ENCODE assay signal across 8 cellular contexts in the genomic region with DNA sequence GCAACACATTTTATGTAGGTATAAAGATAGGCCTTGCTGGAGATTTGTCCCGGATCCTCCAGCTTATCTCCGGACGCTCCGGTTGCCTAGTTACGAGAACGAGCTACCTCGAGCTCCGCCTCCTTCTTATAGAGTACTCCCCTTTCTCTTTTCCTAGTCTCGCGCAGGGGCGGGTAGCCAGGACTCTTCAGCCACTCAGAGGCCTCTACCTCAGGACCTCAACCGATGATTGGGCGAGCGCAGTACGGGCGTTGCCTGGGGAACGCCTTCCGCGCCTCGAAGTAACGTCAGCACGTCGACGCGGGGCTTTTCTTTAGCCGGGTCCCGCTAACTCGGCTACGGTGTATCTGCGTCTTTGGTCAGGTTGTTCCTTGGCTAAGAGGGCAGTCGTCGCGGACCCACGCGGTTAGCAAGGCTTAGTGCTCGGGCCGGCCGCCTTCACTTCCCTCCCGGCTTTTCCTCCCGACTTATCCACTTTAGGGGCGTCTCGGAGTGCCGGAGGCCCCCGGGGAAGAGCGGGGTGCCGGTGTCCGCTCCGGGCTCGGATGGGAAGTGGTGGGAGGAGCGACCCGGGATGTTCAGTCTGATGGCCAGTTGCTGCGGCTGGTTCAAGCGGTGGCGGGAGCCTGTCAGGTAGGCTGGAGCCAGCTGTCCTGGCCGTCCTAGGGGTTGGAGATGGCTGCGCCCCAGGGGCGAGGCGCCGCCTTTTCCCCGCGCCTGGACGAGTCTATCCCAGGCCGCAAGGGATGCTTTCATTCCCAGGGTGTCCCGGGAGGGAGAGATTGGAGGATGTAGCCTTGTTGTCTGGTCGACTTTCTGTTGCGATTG. TPM values are rescaled to one million over a fixed set of nuclear protein-coding genes. Genes with fewer than 3 reads are reported as not detected.
DNase-seq lines count a peak whose midpoint lies in the region; ATAC-seq, FAIRE-seq and TF ChIP-seq lines count a peak whose summit lies in the region.

A gene (plus strand): TSS at position 306 of the 828 bp plus-strand sequence. CDS start 269 bp downstream, at position 575.

- H3K36me3 ChIP-seq in bronchial epithelial cell (ENCODE audit: control insufficient read depth, insufficient read depth, low read length) (no peaks in the 10 kb centered on the region), small intestine (ENCODE audit: control insufficient read depth in 2 of 2, insufficient read depth in 2 of 2, low read length in 2 of 2) (no peaks in the 10 kb centered on the region)

- H3K9me3 ChIP-seq in small intestine (ENCODE audit: control insufficient read depth, low read depth) = no peaks in the 10 kb centered on the region

- no peaks in the 10 kb centered on the region for H3K4me1 ChIP-seq in small intestine (ENCODE audit: control insufficient read depth in 2 of 2, insufficient read depth in 1 of 2, low read depth in 1 of 2, low read length in 1 of 2)

- peak; percentile 100 for ATAC-seq in GM18873 (IDR thresholded peaks at IDR 0.05; ENCODE audit: low FRiP score, unreplicated experiment)
- ATAC-seq in HG03139 (IDR thresholded peaks at IDR 0.05; ENCODE audit: unreplicated experiment) = peak; percentile 100

- no peaks in the 10 kb centered on the region for H3K27me3 ChIP-seq in bronchial epithelial cell (ENCODE audit: control insufficient read depth, insufficient read depth, low read length)
- H3K27me3 ChIP-seq in small intestine (ENCODE audit: control insufficient read depth in 2 of 2, insufficient read depth in 2 of 2, low read length in 2 of 2) = no peaks in the 10 kb centered on the region

- H3K27ac ChIP-seq in small intestine (ENCODE audit: low read depth in 1 of 2, low read length in 1 of 2) = peak within 1 kb of the TSS; percentile 54 to 98

- FAIRE-seq in bronchial epithelial cell (lab: Jason Lieb, UNC) (peak; percentile 98), small intestine (lab: Jason Lieb, UNC) (peak; percentile 90)

- peak; percentile 98 for DNase-seq in ACHN
- peak; percentile 97 for DNase-seq in NCI-H2227 (lab: John Stamatoyannopoulos, UW; ENCODE audit: unreplicated experiment)
- DNase-seq in bronchial epithelial cell (ENCODE audit: low read depth) = peak; percentile 97
- peak; percentile 96 for DNase-seq in iPS-NIHi11 (ENCODE audit: low spot score)
- peak; percentile 99 for DNase-seq in small intestine

- peak within 1 kb of the TSS; percentile 85 for H3K4me3 ChIP-seq in WI38 (ENCODE audit: low read depth, low read length)
- H3K4me3 ChIP-seq in bronchial epithelial cell (ENCODE audit: low read depth, low read length) = peak within 1 kb of the TSS; percentile 90
- H3K4me3 ChIP-seq in small intestine (ENCODE audit: low read depth in 1 of 2, low read length in 2 of 2) = peak within 1 kb of the TSS; percentile 69 to 81

- no peak for TF ChIP-seq CTCF in WI38 (IDR thresholded peaks at IDR 0.05; ENCODE audit: low read depth, low read length)
- TF ChIP-seq CTCF in bronchial epithelial cell (IDR thresholded peaks at IDR 0.05; ENCODE audit: insufficient read depth, low read length, severe bottlenecking) = no peak

- in situ Hi-C loops in ACHN (cut with HindIII; ENCODE audit: low pct_ligation_motif_present, low pct_unique_long_range_greater_than_20kb, low sequenced_read_pairs) = no loop called here

- WGBS in small intestine, 3 donors = 0% methylated on average over 66 of the region's 66 CpGs

RNA-seq across cellular contexts. Expression of the gene that starts here (rescaled TPM):
- total RNA-seq in bronchial epithelial cell = 6.8 and 10.4 TPM in 2 replicates
- polyA plus RNA-seq in small intestine = 1 to 10 TPM; 1.3 to 4.0 (median 1.4) TPM

Comparison
In these comparisons a context has a peak if more than half of its experiments do, and no peak if none do; other contexts are left out.
1. Peak in every context shown above with its lines: DNase-seq, ATAC-seq, H3K4me3 ChIP-seq and H3K27ac ChIP-seq.